In the genomic region with DNA sequence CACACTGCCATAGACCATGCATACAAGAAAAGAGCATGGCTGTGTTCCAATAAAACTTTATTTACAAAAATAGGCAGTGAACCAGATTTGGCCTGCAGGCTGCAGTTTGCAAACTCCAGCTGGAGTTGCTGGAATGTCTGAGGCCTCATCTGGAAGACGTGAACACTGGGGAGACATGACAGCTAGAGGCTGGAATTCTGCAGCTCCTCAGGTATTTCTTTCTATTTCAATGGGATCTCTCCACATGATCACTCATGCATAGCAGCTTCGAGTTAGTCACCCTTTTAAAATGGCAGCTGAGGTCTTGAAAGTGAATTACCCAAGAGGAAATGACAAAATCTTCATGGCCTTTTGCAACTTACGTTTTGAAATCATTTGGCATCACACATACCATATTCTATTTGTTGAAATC, we compare ENCODE assay signal across 2 cellular contexts.
TF ChIP-seq lines count a peak whose summit lies in the region.

No MANE protein-coding gene starts in this region.

TF ChIP-seq in SK-N-SH, 30 proteins besides CTCF, POLR2A, EP300 and RAD21 (continued from another document):
- TF ChIP-seq, protein P1, sequence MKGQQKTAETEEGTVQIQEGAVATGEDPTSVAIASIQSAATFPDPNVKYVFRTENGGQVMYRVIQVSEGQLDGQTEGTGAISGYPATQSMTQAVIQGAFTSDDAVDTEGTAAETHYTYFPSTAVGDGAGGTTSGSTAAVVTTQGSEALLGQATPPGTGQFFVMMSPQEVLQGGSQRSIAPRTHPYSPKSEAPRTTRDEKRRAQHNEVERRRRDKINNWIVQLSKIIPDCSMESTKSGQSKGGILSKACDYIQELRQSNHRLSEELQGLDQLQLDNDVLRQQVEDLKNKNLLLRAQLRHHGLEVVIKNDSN (IDR thresholded peaks at IDR 0.05; ENCODE audit: borderline replicate concordance, low read depth), result no peak
- peak; percentile 64 for TF ChIP-seq TCF12 (IDR thresholded peaks at IDR 0.05)
- TF ChIP-seq, protein P2, sequence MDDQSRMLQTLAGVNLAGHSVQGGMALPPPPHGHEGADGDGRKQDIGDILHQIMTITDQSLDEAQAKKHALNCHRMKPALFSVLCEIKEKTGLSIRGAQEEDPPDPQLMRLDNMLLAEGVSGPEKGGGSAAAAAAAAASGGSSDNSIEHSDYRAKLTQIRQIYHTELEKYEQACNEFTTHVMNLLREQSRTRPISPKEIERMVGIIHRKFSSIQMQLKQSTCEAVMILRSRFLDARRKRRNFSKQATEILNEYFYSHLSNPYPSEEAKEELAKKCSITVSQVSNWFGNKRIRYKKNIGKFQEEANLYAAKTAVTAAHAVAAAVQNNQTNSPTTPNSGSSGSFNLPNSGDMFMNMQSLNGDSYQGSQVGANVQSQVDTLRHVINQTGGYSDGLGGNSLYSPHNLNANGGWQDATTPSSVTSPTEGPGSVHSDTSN (IDR thresholded peaks at IDR 0.05), result peak; percentile 39
- TF ChIP-seq TAF1 (IDR thresholded peaks at IDR 0.05; ENCODE audit: borderline replicate concordance, low read depth, low read length), result no peak
- peak; percentile 50; the same call in 1 of the 2 replicates for TF ChIP-seq YY1 (IDR thresholded peaks at IDR 0.05; ENCODE audit: low read depth)
- peak; percentile 24; the same call in 1 of the 2 replicates for TF ChIP-seq JUND (IDR thresholded peaks at IDR 0.05)
- TF ChIP-seq NFIC (IDR thresholded peaks at IDR 0.05; ENCODE audit: borderline replicate concordance), result 0 out of 2 replicates have a peak, but pooled peaks have one; percentile 27
- TF ChIP-seq, protein P3, sequence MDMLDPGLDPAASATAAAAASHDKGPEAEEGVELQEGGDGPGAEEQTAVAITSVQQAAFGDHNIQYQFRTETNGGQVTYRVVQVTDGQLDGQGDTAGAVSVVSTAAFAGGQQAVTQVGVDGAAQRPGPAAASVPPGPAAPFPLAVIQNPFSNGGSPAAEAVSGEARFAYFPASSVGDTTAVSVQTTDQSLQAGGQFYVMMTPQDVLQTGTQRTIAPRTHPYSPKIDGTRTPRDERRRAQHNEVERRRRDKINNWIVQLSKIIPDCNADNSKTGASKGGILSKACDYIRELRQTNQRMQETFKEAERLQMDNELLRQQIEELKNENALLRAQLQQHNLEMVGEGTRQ (IDR thresholded peaks at IDR 0.05; ENCODE audit: borderline replicate concordance, low read depth, low read length), result no peak
- peak; percentile 50; the same call in 1 of the 2 replicates for TF ChIP-seq FOSL2 (IDR thresholded peaks at IDR 0.05; ENCODE audit: borderline replicate concordance, low read depth)
- 0 out of 2 replicates have a peak, but pooled peaks have one; percentile 21 for TF ChIP-seq TEAD4 (IDR thresholded peaks at IDR 0.05; ENCODE audit: borderline replicate concordance, insufficient read depth)

TF ChIP-seq in SK-N-SH treated with all-trans-retinoic acid at 6 μM for 48 hours, 23 proteins besides CTCF, POLR2A, EP300 and RAD21 (continued from another document):
- TF ChIP-seq TOX (CRISPR knock-in tag; IDR thresholded peaks at IDR 0.05; ENCODE audit: borderline replicate concordance) (no peak), ESRRG (CRISPR knock-in tag; IDR thresholded peaks at IDR 0.05) (no peak), ISL1 (CRISPR knock-in tag; IDR thresholded peaks at IDR 0.05) (no peak), ZNF565 (CRISPR knock-in tag; conservative IDR thresholded peaks at IDR 0.05; ENCODE audit: low read depth) (no peak), ZC3H10 (CRISPR knock-in tag; IDR thresholded peaks at IDR 0.05) (no peak), PPARA (CRISPR knock-in tag; IDR thresholded peaks at IDR 0.05; ENCODE audit: borderline replicate concordance) (no peak)
- TF ChIP-seq, protein P4, sequence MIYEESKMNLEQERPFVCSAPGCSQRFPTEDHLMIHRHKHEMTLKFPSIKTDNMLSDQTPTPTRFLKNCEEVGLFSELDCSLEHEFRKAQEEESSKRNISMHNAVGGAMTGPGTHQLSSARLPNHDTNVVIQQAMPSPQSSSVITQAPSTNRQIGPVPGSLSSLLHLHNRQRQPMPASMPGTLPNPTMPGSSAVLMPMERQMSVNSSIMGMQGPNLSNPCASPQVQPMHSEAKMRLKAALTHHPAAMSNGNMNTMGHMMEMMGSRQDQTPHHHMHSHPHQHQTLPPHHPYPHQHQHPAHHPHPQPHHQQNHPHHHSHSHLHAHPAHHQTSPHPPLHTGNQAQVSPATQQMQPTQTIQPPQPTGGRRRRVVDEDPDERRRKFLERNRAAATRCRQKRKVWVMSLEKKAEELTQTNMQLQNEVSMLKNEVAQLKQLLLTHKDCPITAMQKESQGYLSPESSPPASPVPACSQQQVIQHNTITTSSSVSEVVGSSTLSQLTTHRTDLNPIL (CRISPR knock-in tag; IDR thresholded peaks at IDR 0.05; ENCODE audit: low read depth), result no peak
- TF ChIP-seq, protein P5, sequence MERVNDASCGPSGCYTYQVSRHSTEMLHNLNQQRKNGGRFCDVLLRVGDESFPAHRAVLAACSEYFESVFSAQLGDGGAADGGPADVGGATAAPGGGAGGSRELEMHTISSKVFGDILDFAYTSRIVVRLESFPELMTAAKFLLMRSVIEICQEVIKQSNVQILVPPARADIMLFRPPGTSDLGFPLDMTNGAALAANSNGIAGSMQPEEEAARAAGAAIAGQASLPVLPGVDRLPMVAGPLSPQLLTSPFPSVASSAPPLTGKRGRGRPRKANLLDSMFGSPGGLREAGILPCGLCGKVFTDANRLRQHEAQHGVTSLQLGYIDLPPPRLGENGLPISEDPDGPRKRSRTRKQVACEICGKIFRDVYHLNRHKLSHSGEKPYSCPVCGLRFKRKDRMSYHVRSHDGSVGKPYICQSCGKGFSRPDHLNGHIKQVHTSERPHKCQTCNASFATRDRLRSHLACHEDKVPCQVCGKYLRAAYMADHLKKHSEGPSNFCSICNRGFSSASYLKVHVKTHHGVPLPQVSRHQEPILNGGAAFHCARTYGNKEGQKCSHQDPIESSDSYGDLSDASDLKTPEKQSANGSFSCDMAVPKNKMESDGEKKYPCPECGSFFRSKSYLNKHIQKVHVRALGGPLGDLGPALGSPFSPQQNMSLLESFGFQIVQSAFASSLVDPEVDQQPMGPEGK (CRISPR knock-in tag; IDR thresholded peaks at IDR 0.05; ENCODE audit: borderline replicate concordance), result no peak
